9 cellular contexts compared by ENCODE assay signal in the genomic region with DNA sequence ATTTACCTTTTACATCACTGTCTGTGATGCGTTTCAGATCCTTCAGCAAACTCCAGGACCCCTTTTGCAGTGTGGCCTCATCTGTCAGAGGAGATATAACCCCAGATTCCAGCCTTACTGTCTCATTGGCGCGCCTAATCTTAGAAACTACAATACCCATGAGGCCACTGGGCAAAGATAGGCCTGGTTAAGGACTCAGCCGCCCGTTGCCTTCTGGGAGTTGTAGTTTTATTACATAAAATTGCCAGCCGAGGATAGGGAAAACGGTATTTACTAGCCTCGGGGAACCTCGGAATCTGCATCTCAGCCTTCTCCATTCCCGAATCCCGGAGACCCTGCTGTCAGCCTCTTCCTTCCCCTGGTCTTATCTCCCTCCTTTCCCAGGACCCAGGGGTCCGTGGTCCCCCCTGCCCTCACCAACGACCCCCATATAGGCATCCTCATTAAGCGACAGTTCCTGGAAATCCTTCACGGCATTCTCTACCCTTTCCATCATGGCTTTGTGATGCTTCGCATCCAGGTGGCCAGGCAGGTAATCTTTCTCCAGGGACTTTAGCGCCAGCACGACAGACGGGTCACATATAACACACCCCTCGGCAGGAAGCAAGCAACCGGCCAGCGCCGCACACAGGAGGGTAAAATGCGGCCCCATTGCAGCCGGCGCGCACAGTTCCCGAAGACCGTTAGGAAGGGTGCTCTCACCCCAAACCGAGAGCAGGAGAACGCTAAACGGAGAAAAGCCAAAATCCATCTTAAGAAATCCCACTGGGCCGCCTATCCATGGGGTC. TPM values are rescaled to one million over a fixed set of nuclear protein-coding genes. Genes with fewer than 3 reads are reported as not detected.
DNase-seq lines count a peak whose midpoint lies in the region; ATAC-seq, FAIRE-seq and TF ChIP-seq lines count a peak whose summit lies in the region.
"Had no signal": no experiment of that assay in that cellular context is flagged by ENCODE, and none has a peak within 500 bp of the region (broad histone marks: within the 10 kb centered on the region; RNA-seq: fewer than 3 reads in every experiment).

No MANE protein-coding gene starts in this region.

- POLR2A ChIA-PET in K562 (lab: Yijun Ruan, JAX): interaction anchor here (1.1 kb wide), 1 partner anchor 18 kb away, joined by 3 read pairs; no protein-coding TSS in a partner anchor

- TF ChIP-seq CTCF in Loucy (conservative IDR thresholded peaks at IDR 0.05; ENCODE audit: low read length): no peak
- TF ChIP-seq CTCF in K562 (IDR thresholded peaks at IDR 0.05 in 2 of 3, conservative IDR thresholded peaks at IDR 0.05 in 1 of 3; ENCODE audit: insufficient read depth in 2 of 3, low read depth in 1 of 3, low read length in 3 of 3): no peak

- BruUV-seq in K562 (replicated peaks; lab: Mats Ljungman, UMichigan): no TSS peak

- no peaks in the 10 kb centered on the region for H3K36me3 ChIP-seq in Loucy (ENCODE audit: insufficient read depth, low read length)
- H3K36me3 ChIP-seq in K562 (ENCODE audit: control insufficient read depth, insufficient read depth, low read length): peaks cover 12% of the 10 kb centered on the region; the same call in 1 of the 3 replicates

- H3K4me2 ChIP-seq in Loucy (ENCODE audit: low read depth, low read length, poor library complexity, severe bottlenecking): peak overlapping the region; percentile 54
- H3K4me2 ChIP-seq in K562 (ENCODE audit: insufficient read depth, low read length): peak overlapping the region; percentile 27; the same call in 1 of the 2 replicates

- ATAC-seq in K562: peak; percentile 32
- ATAC-seq in GM19351 (IDR thresholded peaks at IDR 0.05; ENCODE audit: unreplicated experiment): no peak

- H3K27me3 ChIP-seq in Loucy (ENCODE audit: insufficient read depth, low read length, poor library complexity, severe bottlenecking) (no peaks in the 10 kb centered on the region), K562 (ENCODE audit: control insufficient read depth in 2 of 2, insufficient read depth in 2 of 2, low read length in 2 of 2) (no peaks in the 10 kb centered on the region)

- no peak for TF ChIP-seq POLR2A in K562 (conservative IDR thresholded peaks at IDR 0.05)

- H2AFZ ChIP-seq in Loucy (ENCODE audit: low read length) (peak overlapping the region; percentile 92), K562 (ENCODE audit: low read depth, low read length) (peak overlapping the region; percentile 14; the same call in 1 of the 2 replicates)

- DNase-seq in Daoy (ENCODE audit: low read depth) (peak; percentile 60), SKM-1 treated with dmso at 0.1 percent for 144 hours (lab: John Stamatoyannopoulos, UW; ENCODE audit: unreplicated experiment) (peak; percentile 26), K562 (ENCODE audit: extremely low read depth in 1 of 4, low spot score in 3 of 4) (peak; percentile 63 to 85 (median 68)), kidney tubule cell (ENCODE audit: low spot score) (peak; percentile 66), DMS79 (lab: John Stamatoyannopoulos, UW) (no peak)
- peak; percentile 25 to 56 (median 34) for DNase-seq in stimulated activated naive CD4-positive, alpha-beta T cell (lab: John Stamatoyannopoulos, UW)

- H3K79me2 ChIP-seq in Loucy (ENCODE audit: insufficient read depth, low read length): no peaks in the 10 kb centered on the region
- H3K79me2 ChIP-seq in K562 (ENCODE audit: control insufficient read depth, insufficient read depth, low read length): peaks cover 16% of the 10 kb centered on the region

- H3K9me3 ChIP-seq in Loucy (ENCODE audit: insufficient read depth, low read depth, low read length) (no peaks in the 10 kb centered on the region), K562 (replicated peaks; ENCODE audit: control insufficient read depth, insufficient read depth, low read depth, low read length) (no peaks in the 10 kb centered on the region)

- CTCF ChIA-PET in K562 (lab: Yijun Ruan, JAX; ENCODE audit: low intra/inter-chr PET ratio): no interaction called here

- no peaks in the 10 kb centered on the region for H3F3A ChIP-seq in Loucy (ENCODE audit: low read depth)

- in situ Hi-C loops in K562 (cut with MboI): no loop called here

- peaks cover 3% of the 10 kb centered on the region for H3K9me1 ChIP-seq in K562 (ENCODE audit: control insufficient read depth, insufficient read depth, low read length)

- intact Hi-C loops in K562 (cut with micrococcal nuclease): no loop called here

- H3K4me1 ChIP-seq in Loucy (ENCODE audit: insufficient read depth, low read length, poor library complexity, severe bottlenecking) (peaks cover 6% of the 10 kb centered on the region), K562 (replicated peaks in 1 of 2; ENCODE audit: control insufficient read depth in 2 of 2, insufficient read depth in 2 of 2, low read length in 2 of 2) (peaks cover 39 to 47% of the 10 kb centered on the region in 2 experiments)

- H3K9me2 ChIP-seq in Loucy (replicated peaks; ENCODE audit: low read depth, low read length): no peaks in the 10 kb centered on the region

- no peaks in the 10 kb centered on the region for H4K20me1 ChIP-seq in Loucy (ENCODE audit: insufficient read depth, low read length, poor library complexity, severe bottlenecking)
- no peaks in the 10 kb centered on the region for H4K20me1 ChIP-seq in K562 (replicated peaks; ENCODE audit: control insufficient read depth, insufficient read depth, low read length)

- H3K9ac ChIP-seq in Loucy (ENCODE audit: low read depth, low read length, poor library complexity, severe bottlenecking) (peak overlapping the region; percentile 33), K562 (ENCODE audit: insufficient read depth in 1 of 2, low read depth in 2 of 2, low read length in 2 of 2) (no peak overlapping the region; a peak in 1 of 4 replicates)

- no peak for TF ChIP-seq RAD21 in K562 (CRISPR knock-in tag; conservative IDR thresholded peaks at IDR 0.05 in 1 of 2, IDR thresholded peaks at IDR 0.05 in 1 of 2)

- H3K4me3 ChIP-seq in Loucy (ENCODE audit: low read length, poor library complexity, severe bottlenecking): peak overlapping the region; percentile 34
- H3K4me3 ChIP-seq in K562: no peak overlapping the region

- 63% methylated on average over 33 of the region's 33 CpGs for WGBS in K562 (ENCODE audit: insufficient coverage, low coverage, missing lambda C conversion rate)

- no peak for TF ChIP-seq EP300 in K562 (IDR thresholded peaks at IDR 0.05; ENCODE audit: low read length)

- H3K27ac ChIP-seq in K562 (ENCODE audit: extremely low read depth, low read depth, low read length): no peak overlapping the region

- FAIRE-seq in K562 (lab: Jason Lieb, UNC): peak; percentile 89

RNA-seq across cellular contexts. Expression of a gene that starts 1.3 kb away (rescaled TPM):
- not detected in 2 replicates for total RNA-seq in Daoy (2014; rRNA removed; shearing (Covaris generic))
- 23.8 and 28.5 TPM in 2 replicates for total RNA-seq in K562 (2011; cell fraction: chromatin; rRNA removed; ENCODE audit: low replicate concordance)
- total RNA-seq in K562 (2011; cell fraction: nucleolus; rRNA removed): 10.5 and 17.9 TPM in 2 replicates
- 18.7 and 19.0 TPM in 2 replicates for total RNA-seq in K562 (2011; cell fraction: nucleoplasm; rRNA removed)
- total RNA-seq in K562 (2014; rRNA removed) (0.14 and 0.78 TPM in 2 replicates), K562 (2014; rRNA removed; fragmentation: Illumina TruSeq; extraction: Trizol) (0.61 and 1.3 TPM in 2 replicates), K562 (2015; rRNA removed; fragmentation: Illumina TruSeq; extraction: Trizol) (0.40 and 0.49 TPM in 2 replicates), K562 (2021) (2.1 and 2.2 TPM in 2 replicates)
- polyA plus RNA-seq in K562 (2011; rRNA removed) (0.54 and 0.57 TPM in 2 replicates), K562 (2014; fragmentation: Illumina TruSeq; extraction: Trizol) (0.29 and 1.1 TPM in 2 replicates), K562 (2014; fragmentation: Nextera tagmentation; extraction: Ambion mirVana) (under 1 TPM; 0.24 to 0.73 TPM), K562 (2014; rRNA removed) (0.39 and 1.2 TPM in 2 replicates)
- polyA plus RNA-seq in K562 (2011; cell fraction: cytosol; rRNA removed): 0.16 and 0.67 TPM in 2 replicates
- polyA plus RNA-seq in K562 (2011; cell fraction: nucleus; rRNA removed): 3.1 and 3.5 TPM in 2 replicates
- polyA plus RNA-seq in K562 (2012): 1.4 and 1.7 TPM in 2 replicates
- 0.63 TPM in 1 of 2 replicates, not detected in the other for polyA minus RNA-seq in K562 (2011; rRNA and poly(A)+ RNA removed)
- not detected in 2 replicates for polyA minus RNA-seq in K562 (2011; cell fraction: cytosol; rRNA and poly(A)+ RNA removed)
- polyA minus RNA-seq in K562 (2011; cell fraction: nucleus; rRNA and poly(A)+ RNA removed): 0.67 and 0.89 TPM in 2 replicates
- total RNA-seq: mononuclear cell had no signal

RNA-seq across cellular contexts. Expression of a gene that starts 5.0 kb away (rescaled TPM):
- total RNA-seq in Daoy (2014; rRNA removed; shearing (Covaris generic)): 0.17 TPM in 1 of 2 replicates, not detected in the other
- 10.4 and 13.7 TPM in 2 replicates for total RNA-seq in K562 (2011; cell fraction: chromatin; rRNA removed; ENCODE audit: low replicate concordance)
- total RNA-seq in K562 (2011; cell fraction: nucleolus; rRNA removed): 7.4 and 8.8 TPM in 2 replicates
- 10.0 and 11.1 TPM in 2 replicates for total RNA-seq in K562 (2011; cell fraction: nucleoplasm; rRNA removed)
- 2.7 and 3.7 TPM in 2 replicates for total RNA-seq in K562 (2014; rRNA removed)
- 0.58 and 0.61 TPM in 2 replicates for total RNA-seq in K562 (2014; rRNA removed; fragmentation: Illumina TruSeq; extraction: Trizol)
- 1.4 and 1.7 TPM in 2 replicates for total RNA-seq in K562 (2015; rRNA removed; fragmentation: Illumina TruSeq; extraction: Trizol)
- 3.4 and 4.6 TPM in 2 replicates for total RNA-seq in K562 (2021)
- 1.4 and 2.1 TPM in 2 replicates for polyA plus RNA-seq in K562 (2011; rRNA removed)
- polyA plus RNA-seq in K562 (2011; cell fraction: cytosol; rRNA removed): 2.3 and 3.3 TPM in 2 replicates
- 5.2 and 8.5 TPM in 2 replicates for polyA plus RNA-seq in K562 (2011; cell fraction: nucleus; rRNA removed)
- 3.2 and 5.2 TPM in 2 replicates for polyA plus RNA-seq in K562 (2012)
- 1.5 and 2.6 TPM in 2 replicates for polyA plus RNA-seq in K562 (2014; fragmentation: Illumina TruSeq; extraction: Trizol)
- under 1 TPM; 0.20 to 0.24 TPM for polyA plus RNA-seq in K562 (2014; fragmentation: Nextera tagmentation; extraction: Ambion mirVana)
- polyA plus RNA-seq in K562 (2014; rRNA removed): 4.7 and 6.1 TPM in 2 replicates
- polyA minus RNA-seq in K562 (2011; rRNA and poly(A)+ RNA removed): 1.1 and 1.6 TPM in 2 replicates
- polyA minus RNA-seq in K562 (2011; cell fraction: cytosol; rRNA and poly(A)+ RNA removed): 1.0 and 4.6 TPM in 2 replicates
- polyA minus RNA-seq in K562 (2011; cell fraction: nucleus; rRNA and poly(A)+ RNA removed): 1.3 and 2.0 TPM in 2 replicates

RNA-seq across cellular contexts. Expression of a gene that starts 7.0 kb away (rescaled TPM):
- 0.39 TPM in 1 of 2 replicates, not detected in the other for total RNA-seq in Daoy (2014; rRNA removed; shearing (Covaris generic))
- total RNA-seq in K562 (2011; cell fraction: chromatin; rRNA removed; ENCODE audit: low replicate concordance): 53.2 and 80.3 TPM in 2 replicates
- 51.5 and 67.9 TPM in 2 replicates for total RNA-seq in K562 (2011; cell fraction: nucleolus; rRNA removed)
- total RNA-seq in K562 (2011; cell fraction: nucleoplasm; rRNA removed): 56.0 and 63.6 TPM in 2 replicates
- 15.5 and 17.2 TPM in 2 replicates for total RNA-seq in K562 (2014; rRNA removed)
- total RNA-seq in K562 (2014; rRNA removed; fragmentation: Illumina TruSeq; extraction: Trizol): 8.9 TPM in 2 replicates
- 5.0 TPM in 2 replicates for total RNA-seq in K562 (2015; rRNA removed; fragmentation: Illumina TruSeq; extraction: Trizol)
- 18.5 and 19.6 TPM in 2 replicates for total RNA-seq in K562 (2021)
- polyA plus RNA-seq in K562 (2011; rRNA removed): 3.2 and 5.0 TPM in 2 replicates
- 2.2 and 4.8 TPM in 2 replicates for polyA plus RNA-seq in K562 (2011; cell fraction: cytosol; rRNA removed)
- polyA plus RNA-seq in K562 (2011; cell fraction: nucleus; rRNA removed): 5.3 and 17.6 TPM in 2 replicates
- 4.8 and 9.2 TPM in 2 replicates for polyA plus RNA-seq in K562 (2012)
- 7.9 and 8.8 TPM in 2 replicates for polyA plus RNA-seq in K562 (2014; fragmentation: Illumina TruSeq; extraction: Trizol)
- 1 to 10 TPM; 2.3 to 3.1 TPM for polyA plus RNA-seq in K562 (2014; fragmentation: Nextera tagmentation; extraction: Ambion mirVana)
- 16.3 and 18.3 TPM in 2 replicates for polyA plus RNA-seq in K562 (2014; rRNA removed)
- 1.1 and 3.1 TPM in 2 replicates for polyA minus RNA-seq in K562 (2011; rRNA and poly(A)+ RNA removed)
- polyA minus RNA-seq in K562 (2011; cell fraction: cytosol; rRNA and poly(A)+ RNA removed): 1.4 and 4.4 TPM in 2 replicates
- polyA minus RNA-seq in K562 (2011; cell fraction: nucleus; rRNA and poly(A)+ RNA removed): 3.2 and 5.3 TPM in 2 replicates
- total RNA-seq: mononuclear cell had no signal

RNA-seq across cellular contexts. Expression of a gene that starts 9.9 kb away (rescaled TPM):
- not detected in 2 replicates for total RNA-seq in Daoy (2014; rRNA removed; shearing (Covaris generic))
- not detected in 2 replicates for total RNA-seq in K562 (2011; cell fraction: chromatin; rRNA removed; ENCODE audit: low replicate concordance)
- total RNA-seq in K562 (2011; cell fraction: nucleolus; rRNA removed): not detected in 2 replicates
- total RNA-seq in K562 (2011; cell fraction: nucleoplasm; rRNA removed): not detected in 2 replicates
- 0.33 and 0.77 TPM in 2 replicates for total RNA-seq in K562 (2014; rRNA removed)
- not detected in 2 replicates for total RNA-seq in K562 (2014; rRNA removed; fragmentation: Illumina TruSeq; extraction: Trizol)
- total RNA-seq in K562 (2015; rRNA removed; fragmentation: Illumina TruSeq; extraction: Trizol): not detected in 2 replicates
- total RNA-seq in K562 (2021): not detected in 2 replicates
- polyA plus RNA-seq in K562 (2011; rRNA removed): not detected in 2 replicates
- not detected in 2 replicates for polyA plus RNA-seq in K562 (2011; cell fraction: cytosol; rRNA removed)
- not detected in 2 replicates for polyA plus RNA-seq in K562 (2011; cell fraction: nucleus; rRNA removed)
- 0.30 TPM in 1 of 2 replicates, not detected in the other for polyA plus RNA-seq in K562 (2012)
- polyA plus RNA-seq in K562 (2014; fragmentation: Illumina TruSeq; extraction: Trizol): 0.09 TPM in 1 of 2 replicates, not detected in the other
- polyA plus RNA-seq in K562 (2014; fragmentation: Nextera tagmentation; extraction: Ambion mirVana): under 1 TPM in 1 of 2 experiments, not detected in 1; 0.04 TPM
- not detected in 2 replicates for polyA plus RNA-seq in K562 (2014; rRNA removed)
- polyA minus RNA-seq in K562 (2011; rRNA and poly(A)+ RNA removed): not detected in 2 replicates
- not detected in 2 replicates for polyA minus RNA-seq in K562 (2011; cell fraction: cytosol; rRNA and poly(A)+ RNA removed)
- not detected in 2 replicates for polyA minus RNA-seq in K562 (2011; cell fraction: nucleus; rRNA and poly(A)+ RNA removed)
- total RNA-seq: mononuclear cell had no signal

RNA-seq across cellular contexts. Expression of a gene that starts 25.9 kb away (rescaled TPM):
- total RNA-seq in Daoy (2014; rRNA removed; shearing (Covaris generic)): 0.34 and 2.9 TPM in 2 replicates
- total RNA-seq in K562 (2011; cell fraction: chromatin; rRNA removed; ENCODE audit: low replicate concordance): 1.8 and 3.4 TPM in 2 replicates
- 2.5 and 3.2 TPM in 2 replicates for total RNA-seq in K562 (2011; cell fraction: nucleolus; rRNA removed)
- 2.4 and 2.7 TPM in 2 replicates for total RNA-seq in K562 (2011; cell fraction: nucleoplasm; rRNA removed)
- total RNA-seq in K562 (2014; rRNA removed) (0.27 and 0.45 TPM in 2 replicates), K562 (2014; rRNA removed; fragmentation: Illumina TruSeq; extraction: Trizol) (0.22 and 0.29 TPM in 2 replicates), K562 (2015; rRNA removed; fragmentation: Illumina TruSeq; extraction: Trizol) (0.49 and 0.51 TPM in 2 replicates), K562 (2021) (1.00 and 1.3 TPM in 2 replicates)
- polyA plus RNA-seq in K562 (2011; rRNA removed) (0.27 and 0.29 TPM in 2 replicates), K562 (2014; fragmentation: Illumina TruSeq; extraction: Trizol) (0.55 and 0.73 TPM in 2 replicates), K562 (2014; fragmentation: Nextera tagmentation; extraction: Ambion mirVana) (under 1 TPM in 1 of 2 experiments, not detected in 1; 0.08 TPM), K562 (2014; rRNA removed) (0.84 and 0.91 TPM in 2 replicates)
- polyA plus RNA-seq in K562 (2011; cell fraction: cytosol; rRNA removed): 0.37 and 0.70 TPM in 2 replicates
- polyA plus RNA-seq in K562 (2011; cell fraction: nucleus; rRNA removed): 0.66 and 0.73 TPM in 2 replicates
- 0.50 and 0.64 TPM in 2 replicates for polyA plus RNA-seq in K562 (2012)
- polyA minus RNA-seq in K562 (2011; rRNA and poly(A)+ RNA removed): 0.35 and 0.51 TPM in 2 replicates
- not detected in 2 replicates for polyA minus RNA-seq in K562 (2011; cell fraction: cytosol; rRNA and poly(A)+ RNA removed)
- polyA minus RNA-seq in K562 (2011; cell fraction: nucleus; rRNA and poly(A)+ RNA removed): 0.67 and 0.78 TPM in 2 replicates
